Comparison of ENCODE assay signal across 33 cellular contexts in genomic region chr6:51866867-51867266, GRCh38.
"Had no signal": no experiment of that assay in that cellular context is flagged by ENCODE, and none has a peak within 500 bp of the region (broad histone marks: within the 10 kb centered on the region; RNA-seq: fewer than 3 reads in every experiment).

No MANE protein-coding gene starts in this region.

- H3K9me3 ChIP-seq: adrenal gland, breast epithelium had no signal

- H3K9me3 Mint-ChIP-seq: activated CD4-positive, alpha-beta memory T cell treated with anti-CD3 and anti-CD28 coated beads for 36 hours; activated CD4-positive, alpha-beta T cell treated with anti-CD3 and anti-CD28 coated beads, Interleukin-2, amount 10 ng/mL, durations not matched to agents 24 days and 14 days; activated naive CD4-positive, alpha-beta T cell treated with anti-CD3 and anti-CD28 coated beads for 36 hours; activated naive CD4-positive, alpha-beta T cell treated with anti-CD3 and anti-CD28 coated beads, Interleukin-2, amount 50 U/mL, for 24 hours; activated naive CD8-positive, alpha-beta T cell treated with anti-CD3 and anti-CD28 coated beads for 36 hours; activated naive CD8-positive, alpha-beta T cell treated with anti-CD3 and anti-CD28 coated beads, Interleukin-2, amount 50 U/mL, for 24 hours; activated T-helper 1 cell treated with anti-CD3 and anti-CD28 coated beads, Interleukin-12 subunit alpha, Interleukin-12 subunit beta, Interleukin-2, Interleukin-4 antibody, amounts not matched to agents 30 ng/mL and 10 ng/mL and 1 ng/mL, durations not matched to agents 14 hours and 24 hours and 36 hours; activated T-helper 2 cell treated with anti-CD3 and anti-CD28 coated beads, Interferon-gamma antibody, Interleukin-2, Interleukin-4, amounts not matched to agents 10 μg/mL and 5 μg/mL and 100 μg/mL, durations not matched to agents 14 hours and 24 hours and 36 hours; brain; dendritic cell treated with granulocyte-macrophage colony-stimulating factor and Interleukin-4, amounts not matched to agents 40 ng/mL and 50 ng/mL, for 4 days; endodermal cell; WTC11 had no signal

- H3K27me3 Mint-ChIP-seq: activated CD8-positive, alpha-beta memory T cell treated with anti-CD3 and anti-CD28 coated beads, Interleukin-2, amount 10 ng/mL, durations not matched to agents 7 days and 5 days; dendritic cell treated with granulocyte-macrophage colony-stimulating factor and Interleukin-4, amounts not matched to agents 40 ng/mL and 50 ng/mL, for 4 days had no signal

- DNase-seq: activated CD4-positive, alpha-beta memory T cell treated with anti-CD3 and anti-CD28 coated beads for 36 hours; activated CD4-positive, alpha-beta T cell treated with anti-CD3 and anti-CD28 coated beads for 36 hours; activated CD4-positive, alpha-beta T cell treated with anti-CD3 and anti-CD28 coated beads, Interleukin-2, amount 10 ng/mL, durations not matched to agents 24 days and 14 days; activated CD8-positive, alpha-beta memory T cell treated with anti-CD3 and anti-CD28 coated beads, Interleukin-2, amount 10 ng/mL, durations not matched to agents 7 days and 5 days; activated CD8-positive, alpha-beta memory T cell treated with anti-CD3 and anti-CD28 coated beads, Interleukin-2, amount 50 U/mL, for 4 hours; activated CD8-positive, alpha-beta T cell treated with anti-CD3 and anti-CD28 coated beads, Interleukin-2, amount 10 ng/mL, durations not matched to agents 7 days and 5 days; activated effector memory CD4-positive, alpha-beta T cell treated with anti-CD3 and anti-CD28 coated beads, Interleukin-2, amount 50 U/mL, for 16 hours; activated naive CD4-positive, alpha-beta T cell treated with anti-CD3 and anti-CD28 coated beads for 36 hours; activated naive CD8-positive, alpha-beta T cell treated with anti-CD3 and anti-CD28 coated beads for 36 hours; activated naive CD8-positive, alpha-beta T cell treated with anti-CD3 and anti-CD28 coated beads, Interleukin-2, amount 50 U/mL, for 24 hours; activated T-cell treated with anti-CD3 and anti-CD28 coated beads, Interleukin-2, amount 50 U/mL, for 1 hour; activated T-cell treated with anti-CD3 and anti-CD28 coated beads, Interleukin-2, amount 50 U/mL, for 48 hours; adrenal gland; amygdala; aorta; dorsolateral prefrontal cortex; effector memory CD4-positive, alpha-beta T cell; endodermal cell; foreskin fibroblast; head of caudate nucleus; T-helper 2 cell had no signal

- H3K4me1 Mint-ChIP-seq: activated CD4-positive, alpha-beta T cell treated with anti-CD3 and anti-CD28 coated beads for 36 hours; activated CD4-positive, alpha-beta T cell treated with anti-CD3 and anti-CD28 coated beads, Interleukin-2, amount 10 ng/mL, durations not matched to agents 24 days and 14 days; activated CD8-positive, alpha-beta memory T cell treated with anti-CD3 and anti-CD28 coated beads, Interleukin-2, amount 10 ng/mL, durations not matched to agents 7 days and 5 days; activated naive CD4-positive, alpha-beta T cell treated with anti-CD3 and anti-CD28 coated beads, Interleukin-2, amount 50 U/mL, for 24 hours; activated naive CD8-positive, alpha-beta T cell treated with anti-CD3 and anti-CD28 coated beads for 36 hours; activated naive CD8-positive, alpha-beta T cell treated with anti-CD3 and anti-CD28 coated beads, Interleukin-2, amount 50 U/mL, for 24 hours; brain; central memory CD8-positive, alpha-beta T cell had no signal

- H3K4me1 ChIP-seq: adrenal gland, breast epithelium had no signal

- H3K27me3 ChIP-seq: adrenal gland, breast epithelium had no signal

- H3K27ac ChIP-seq: adrenal gland, breast epithelium, coronary artery, dorsolateral prefrontal cortex, VCaP had no signal

- H3K4me3 ChIP-seq: adrenal gland, breast epithelium, coronary artery, dorsolateral prefrontal cortex had no signal

- H3K27ac Mint-ChIP-seq: activated CD4-positive, alpha-beta memory T cell treated with anti-CD3 and anti-CD28 coated beads for 36 hours; activated CD4-positive, alpha-beta T cell treated with anti-CD3 and anti-CD28 coated beads for 36 hours; activated CD4-positive, alpha-beta T cell treated with anti-CD3 and anti-CD28 coated beads, Interleukin-2, amount 10 ng/mL, durations not matched to agents 24 days and 14 days; activated CD8-positive, alpha-beta memory T cell treated with anti-CD3 and anti-CD28 coated beads, Interleukin-2, amount 10 ng/mL, durations not matched to agents 7 days and 5 days; activated CD8-positive, alpha-beta T cell treated with anti-CD3 and anti-CD28 coated beads, Interleukin-2, amount 10 ng/mL, durations not matched to agents 7 days and 5 days; activated naive CD4-positive, alpha-beta T cell treated with anti-CD3 and anti-CD28 coated beads for 36 hours; activated naive CD4-positive, alpha-beta T cell treated with anti-CD3 and anti-CD28 coated beads, Interleukin-2, amount 50 U/mL, for 24 hours; activated naive CD8-positive, alpha-beta T cell treated with anti-CD3 and anti-CD28 coated beads for 36 hours; activated naive CD8-positive, alpha-beta T cell treated with anti-CD3 and anti-CD28 coated beads, Interleukin-2, amount 50 U/mL, for 24 hours; activated T-helper 1 cell treated with anti-CD3 and anti-CD28 coated beads, Interleukin-12 subunit alpha, Interleukin-12 subunit beta, Interleukin-2, Interleukin-4 antibody, amounts not matched to agents 30 ng/mL and 10 ng/mL and 1 ng/mL, durations not matched to agents 14 hours and 24 hours and 36 hours; activated T-helper 2 cell treated with anti-CD3 and anti-CD28 coated beads, Interferon-gamma antibody, Interleukin-2, Interleukin-4, amounts not matched to agents 10 μg/mL and 5 μg/mL and 100 μg/mL, durations not matched to agents 14 hours and 24 hours and 36 hours; brain; dendritic cell treated with granulocyte-macrophage colony-stimulating factor and Interleukin-4, amounts not matched to agents 40 ng/mL and 50 ng/mL, for 4 days; endodermal cell; WTC11 had no signal

- H3K36me3 ChIP-seq: adrenal gland, breast epithelium had no signal

- H3K36me3 Mint-ChIP-seq: activated CD4-positive, alpha-beta memory T cell treated with anti-CD3 and anti-CD28 coated beads for 36 hours; activated CD8-positive, alpha-beta memory T cell treated with anti-CD3 and anti-CD28 coated beads, Interleukin-2, amount 10 ng/mL, durations not matched to agents 7 days and 5 days; activated naive CD4-positive, alpha-beta T cell treated with anti-CD3 and anti-CD28 coated beads, Interleukin-2, amount 50 U/mL, for 24 hours; activated naive CD8-positive, alpha-beta T cell treated with anti-CD3 and anti-CD28 coated beads for 36 hours; brain; WTC11 had no signal

- H3K4me3 Mint-ChIP-seq: activated CD4-positive, alpha-beta memory T cell treated with anti-CD3 and anti-CD28 coated beads for 36 hours; activated CD4-positive, alpha-beta T cell treated with anti-CD3 and anti-CD28 coated beads for 36 hours; activated CD4-positive, alpha-beta T cell treated with anti-CD3 and anti-CD28 coated beads, Interleukin-2, amount 10 ng/mL, durations not matched to agents 24 days and 14 days; activated CD8-positive, alpha-beta memory T cell treated with anti-CD3 and anti-CD28 coated beads, Interleukin-2, amount 10 ng/mL, durations not matched to agents 7 days and 5 days; activated CD8-positive, alpha-beta T cell treated with anti-CD3 and anti-CD28 coated beads, Interleukin-2, amount 10 ng/mL, durations not matched to agents 7 days and 5 days; activated naive CD4-positive, alpha-beta T cell treated with anti-CD3 and anti-CD28 coated beads for 36 hours; activated naive CD4-positive, alpha-beta T cell treated with anti-CD3 and anti-CD28 coated beads, Interleukin-2, amount 50 U/mL, for 24 hours; activated naive CD8-positive, alpha-beta T cell treated with anti-CD3 and anti-CD28 coated beads for 36 hours; activated naive CD8-positive, alpha-beta T cell treated with anti-CD3 and anti-CD28 coated beads, Interleukin-2, amount 50 U/mL, for 24 hours; activated T-helper 1 cell treated with anti-CD3 and anti-CD28 coated beads, Interleukin-12 subunit alpha, Interleukin-12 subunit beta, Interleukin-2, Interleukin-4 antibody, amounts not matched to agents 30 ng/mL and 10 ng/mL and 1 ng/mL, durations not matched to agents 14 hours and 24 hours and 36 hours; brain; central memory CD8-positive, alpha-beta T cell; dendritic cell treated with granulocyte-macrophage colony-stimulating factor and Interleukin-4, amounts not matched to agents 40 ng/mL and 50 ng/mL, for 4 days; endodermal cell; WTC11 had no signal

- ATAC-seq: activated CD4-positive, alpha-beta T cell treated with anti-CD3 and anti-CD28 coated beads for 36 hours; activated CD8-positive, alpha-beta memory T cell treated with anti-CD3 and anti-CD28 coated beads, Interleukin-2, amount 10 ng/mL, durations not matched to agents 7 days and 5 days; activated CD8-positive, alpha-beta T cell treated with anti-CD3 and anti-CD28 coated beads, Interleukin-2, amount 10 ng/mL, durations not matched to agents 7 days and 5 days; activated naive CD8-positive, alpha-beta T cell treated with anti-CD3 and anti-CD28 coated beads, Interleukin-2, amount 50 U/mL, for 24 hours; esophagus mucosa had no signal

- FAIRE-seq: frontal cortex had no signal
